26 cellular contexts compared by ENCODE assay signal in genomic region chr12:10601860-10602259, GRCh38.
"Had no signal": no experiment of that assay in that cellular context is flagged by ENCODE, and none has a peak within 500 bp of the region (broad histone marks: within the 10 kb centered on the region; RNA-seq: fewer than 3 reads in every experiment).

No MANE protein-coding gene starts in this region.

- FAIRE-seq: astrocyte, TTC549 had no signal

- H3K4me3 Mint-ChIP-seq: activated B cell treated with CpG ODN at 0.5 μM for 24 hours; activated CD4-positive, alpha-beta memory T cell treated with anti-CD3 and anti-CD28 coated beads, Interleukin-2, amount 10 ng/mL, durations not matched to agents 7 days and 5 days; activated CD4-positive, alpha-beta T cell treated with anti-CD3 and anti-CD28 coated beads, Interleukin-2, amount 10 ng/mL, durations not matched to agents 7 days and 5 days; activated naive CD4-positive, alpha-beta T cell treated with anti-CD3 and anti-CD28 coated beads, Interleukin-2, amount 50 U/mL, for 24 hours; brain; T-cell had no signal

- H3K27ac Mint-ChIP-seq: activated B cell treated with CpG ODN at 0.5 μM for 24 hours; activated CD4-positive, alpha-beta memory T cell treated with anti-CD3 and anti-CD28 coated beads, Interleukin-2, amount 10 ng/mL, durations not matched to agents 7 days and 5 days; activated CD4-positive, alpha-beta T cell treated with anti-CD3 and anti-CD28 coated beads, Interleukin-2, amount 10 ng/mL, durations not matched to agents 7 days and 5 days; activated naive CD4-positive, alpha-beta T cell treated with anti-CD3 and anti-CD28 coated beads, Interleukin-2, amount 50 U/mL, for 24 hours; brain had no signal

- H3K9me3 Mint-ChIP-seq: activated B cell treated with CpG ODN at 0.5 μM for 24 hours; activated CD4-positive, alpha-beta memory T cell treated with anti-CD3 and anti-CD28 coated beads, Interleukin-2, amount 10 ng/mL, durations not matched to agents 7 days and 5 days; activated CD4-positive, alpha-beta T cell treated with anti-CD3 and anti-CD28 coated beads, Interleukin-2, amount 10 ng/mL, durations not matched to agents 7 days and 5 days; activated naive CD4-positive, alpha-beta T cell treated with anti-CD3 and anti-CD28 coated beads, Interleukin-2, amount 50 U/mL, for 24 hours; activated T-helper 1 cell treated with anti-CD3 and anti-CD28 coated beads, Interleukin-12 subunit alpha, Interleukin-12 subunit beta, Interleukin-2, Interleukin-4 antibody, amounts not matched to agents 30 ng/mL and 10 ng/mL and 1 ng/mL, durations not matched to agents 14 hours and 24 hours and 36 hours; brain; T-cell had no signal

- H3K36me3 Mint-ChIP-seq: brain had no signal

- H3K4me1 Mint-ChIP-seq: activated B cell treated with CpG ODN at 0.5 μM for 24 hours; activated naive CD4-positive, alpha-beta T cell treated with anti-CD3 and anti-CD28 coated beads, Interleukin-2, amount 50 U/mL, for 24 hours; brain had no signal

- H3K27me3 Mint-ChIP-seq: activated B cell treated with CpG ODN at 0.5 μM for 24 hours; activated CD4-positive, alpha-beta memory T cell treated with anti-CD3 and anti-CD28 coated beads, Interleukin-2, amount 10 ng/mL, durations not matched to agents 7 days and 5 days; activated CD4-positive, alpha-beta T cell treated with anti-CD3 and anti-CD28 coated beads, Interleukin-2, amount 10 ng/mL, durations not matched to agents 7 days and 5 days; activated naive CD4-positive, alpha-beta T cell treated with anti-CD3 and anti-CD28 coated beads, Interleukin-2, amount 50 U/mL, for 24 hours; brain; T-cell had no signal

- DNase-seq: activated B cell treated with CpG ODN at 0.5 μM for 24 hours; activated CD4-positive, alpha-beta memory T cell treated with anti-CD3 and anti-CD28 coated beads, Interleukin-2, amount 10 ng/mL, durations not matched to agents 7 days and 5 days; activated CD4-positive, alpha-beta T cell treated with anti-CD3 and anti-CD28 coated beads for 1 hour; activated CD4-positive, alpha-beta T cell treated with anti-CD3 and anti-CD28 coated beads, Interleukin-2, amount 10 ng/mL, durations not matched to agents 7 days and 5 days; activated effector memory CD4-positive, alpha-beta T cell treated with Interleukin-2 at 50 U/mL for 16 hours; activated naive CD4-positive, alpha-beta T cell; amygdala; KG1; NCI-H1092; NCI-H1417 treated with DMSO at 0.1 percent for 48 hours; NCI-H1694; NCI-H2029; NCI-H2107; NCI-H2171 treated with DMSO at 0.1 percent for 48 hours; NCI-H226; NCI-H526; NCI-H82; SIG-M5; T-cell; T-helper 2 cell; T1000 had no signal
